In genomic region chr3:3641877-3642276, GRCh38 we compare ENCODE assay signal across 33 cellular contexts.
"Had no signal": no experiment of that assay in that cellular context is flagged by ENCODE, and none has a peak within 500 bp of the region (broad histone marks: within the 10 kb centered on the region; RNA-seq: fewer than 3 reads in every experiment).

No MANE protein-coding gene starts in this region.

- H3K36me3 ChIP-seq: MG63 had no signal

- H3K9ac ChIP-seq: KMS-11 had no signal

- H3K27me3 ChIP-seq: MG63 had no signal

- H3K9me3 ChIP-seq: MG63 had no signal

- H3K4me3 ChIP-seq: MG63 had no signal

- H3K27ac ChIP-seq: KMS-11 had no signal

- H3K4me2 ChIP-seq: KMS-11 had no signal

- DNase-seq: Karpas-422, Kasumi-1, MG63, MM.1S, MV-4-11, NCI-H1048, NCI-H1092, NCI-H1092 treated with DMSO at 0.1 percent for 48 hours, NCI-H1105, NCI-H1105 treated with DMSO at 0.1 percent for 48 hours, NCI-H1417, NCI-H1417 treated with DMSO at 0.1 percent for 48 hours, NCI-H1436, NCI-H1436 treated with DMSO at 0.1 percent for 48 hours, NCI-H146, NCI-H187, NCI-H187 treated with DMSO at 0.1 percent for 48 hours, NCI-H1930, NCI-H2029, NCI-H2029 treated with DMSO at 0.1 percent for 48 hours, NCI-H2081, NCI-H2081 treated with DMSO at 0.1 percent for 48 hours, NCI-H2107, NCI-H2171, NCI-H2171 treated with DMSO at 0.1 percent for 48 hours, NCI-H2227 treated with DMSO at 0.1 percent for 48 hours, NCI-H226, NCI-H345, NCI-H446, NCI-H446 treated with DMSO at 0.1 percent for 48 hours, NCI-H510A, NCI-H510A treated with DMSO at 0.1 percent for 48 hours had no signal
